Comparison of ENCODE assay signal across 1 cellular context in the genomic region with DNA sequence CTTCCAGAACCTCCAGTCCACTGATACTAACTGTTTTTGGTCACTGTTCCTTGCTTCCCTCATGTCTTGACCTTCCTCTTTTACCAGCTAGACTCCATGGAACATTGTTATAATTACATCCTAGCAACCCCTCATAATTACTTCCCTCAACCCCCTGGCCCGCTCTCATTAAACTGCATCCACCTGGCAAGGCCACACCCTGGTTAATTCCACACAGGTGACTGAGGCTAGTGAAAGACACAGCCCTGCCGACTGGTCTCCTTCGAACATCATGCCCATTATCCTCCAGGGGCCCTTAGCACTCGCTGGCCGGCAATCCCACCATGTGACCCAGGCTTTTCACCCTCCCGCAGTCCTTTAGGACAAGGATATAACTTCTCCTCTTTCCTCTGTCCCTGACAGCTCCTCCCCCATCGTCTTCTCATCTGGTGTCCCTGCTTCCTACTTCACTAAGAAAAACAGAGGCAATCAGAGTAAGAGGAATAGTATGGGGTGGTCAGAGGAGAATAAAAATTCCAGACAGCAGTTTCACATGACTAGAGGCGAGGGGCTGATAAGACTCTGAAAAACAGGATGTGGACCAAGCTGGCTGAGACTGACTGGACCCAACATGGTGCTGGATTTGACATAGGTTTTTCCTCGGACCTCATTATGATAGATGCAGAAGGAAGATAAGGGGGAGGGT.
TF ChIP-seq lines count a peak whose summit lies in the region.

No MANE protein-coding gene starts in this region.

TF ChIP-seq in GM23338, 12 proteins besides CTCF, POLR2A, EP300 and RAD21:
- no peak for TF ChIP-seq EZH2phosphoT487 (IDR thresholded peaks at IDR 0.05; ENCODE audit: unreplicated experiment)
- TF ChIP-seq, protein P1, sequence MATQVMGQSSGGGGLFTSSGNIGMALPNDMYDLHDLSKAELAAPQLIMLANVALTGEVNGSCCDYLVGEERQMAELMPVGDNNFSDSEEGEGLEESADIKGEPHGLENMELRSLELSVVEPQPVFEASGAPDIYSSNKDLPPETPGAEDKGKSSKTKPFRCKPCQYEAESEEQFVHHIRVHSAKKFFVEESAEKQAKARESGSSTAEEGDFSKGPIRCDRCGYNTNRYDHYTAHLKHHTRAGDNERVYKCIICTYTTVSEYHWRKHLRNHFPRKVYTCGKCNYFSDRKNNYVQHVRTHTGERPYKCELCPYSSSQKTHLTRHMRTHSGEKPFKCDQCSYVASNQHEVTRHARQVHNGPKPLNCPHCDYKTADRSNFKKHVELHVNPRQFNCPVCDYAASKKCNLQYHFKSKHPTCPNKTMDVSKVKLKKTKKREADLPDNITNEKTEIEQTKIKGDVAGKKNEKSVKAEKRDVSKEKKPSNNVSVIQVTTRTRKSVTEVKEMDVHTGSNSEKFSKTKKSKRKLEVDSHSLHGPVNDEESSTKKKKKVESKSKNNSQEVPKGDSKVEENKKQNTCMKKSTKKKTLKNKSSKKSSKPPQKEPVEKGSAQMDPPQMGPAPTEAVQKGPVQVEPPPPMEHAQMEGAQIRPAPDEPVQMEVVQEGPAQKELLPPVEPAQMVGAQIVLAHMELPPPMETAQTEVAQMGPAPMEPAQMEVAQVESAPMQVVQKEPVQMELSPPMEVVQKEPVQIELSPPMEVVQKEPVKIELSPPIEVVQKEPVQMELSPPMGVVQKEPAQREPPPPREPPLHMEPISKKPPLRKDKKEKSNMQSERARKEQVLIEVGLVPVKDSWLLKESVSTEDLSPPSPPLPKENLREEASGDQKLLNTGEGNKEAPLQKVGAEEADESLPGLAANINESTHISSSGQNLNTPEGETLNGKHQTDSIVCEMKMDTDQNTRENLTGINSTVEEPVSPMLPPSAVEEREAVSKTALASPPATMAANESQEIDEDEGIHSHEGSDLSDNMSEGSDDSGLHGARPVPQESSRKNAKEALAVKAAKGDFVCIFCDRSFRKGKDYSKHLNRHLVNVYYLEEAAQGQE (IDR thresholded peaks at IDR 0.05; ENCODE audit: unreplicated experiment): no peak
- no peak for TF ChIP-seq JUNB (IDR thresholded peaks at IDR 0.05; ENCODE audit: unreplicated experiment)
- TF ChIP-seq ZNF331 (CRISPR knock-in tag; IDR thresholded peaks at IDR 0.05; ENCODE audit: low read depth): no peak
- no peak for TF ChIP-seq STAT1 (IDR thresholded peaks at IDR 0.05; ENCODE audit: unreplicated experiment)
- no peak for TF ChIP-seq ZNF114 (CRISPR knock-in tag; IDR thresholded peaks at IDR 0.05)
- TF ChIP-seq, protein P2, sequence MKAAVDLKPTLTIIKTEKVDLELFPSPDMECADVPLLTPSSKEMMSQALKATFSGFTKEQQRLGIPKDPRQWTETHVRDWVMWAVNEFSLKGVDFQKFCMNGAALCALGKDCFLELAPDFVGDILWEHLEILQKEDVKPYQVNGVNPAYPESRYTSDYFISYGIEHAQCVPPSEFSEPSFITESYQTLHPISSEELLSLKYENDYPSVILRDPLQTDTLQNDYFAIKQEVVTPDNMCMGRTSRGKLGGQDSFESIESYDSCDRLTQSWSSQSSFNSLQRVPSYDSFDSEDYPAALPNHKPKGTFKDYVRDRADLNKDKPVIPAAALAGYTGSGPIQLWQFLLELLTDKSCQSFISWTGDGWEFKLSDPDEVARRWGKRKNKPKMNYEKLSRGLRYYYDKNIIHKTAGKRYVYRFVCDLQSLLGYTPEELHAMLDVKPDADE (IDR thresholded peaks at IDR 0.05): no peak
- TF ChIP-seq EZH2 (IDR thresholded peaks at IDR 0.05; ENCODE audit: low read depth, unreplicated experiment): no peak
- TF ChIP-seq, protein P3, sequence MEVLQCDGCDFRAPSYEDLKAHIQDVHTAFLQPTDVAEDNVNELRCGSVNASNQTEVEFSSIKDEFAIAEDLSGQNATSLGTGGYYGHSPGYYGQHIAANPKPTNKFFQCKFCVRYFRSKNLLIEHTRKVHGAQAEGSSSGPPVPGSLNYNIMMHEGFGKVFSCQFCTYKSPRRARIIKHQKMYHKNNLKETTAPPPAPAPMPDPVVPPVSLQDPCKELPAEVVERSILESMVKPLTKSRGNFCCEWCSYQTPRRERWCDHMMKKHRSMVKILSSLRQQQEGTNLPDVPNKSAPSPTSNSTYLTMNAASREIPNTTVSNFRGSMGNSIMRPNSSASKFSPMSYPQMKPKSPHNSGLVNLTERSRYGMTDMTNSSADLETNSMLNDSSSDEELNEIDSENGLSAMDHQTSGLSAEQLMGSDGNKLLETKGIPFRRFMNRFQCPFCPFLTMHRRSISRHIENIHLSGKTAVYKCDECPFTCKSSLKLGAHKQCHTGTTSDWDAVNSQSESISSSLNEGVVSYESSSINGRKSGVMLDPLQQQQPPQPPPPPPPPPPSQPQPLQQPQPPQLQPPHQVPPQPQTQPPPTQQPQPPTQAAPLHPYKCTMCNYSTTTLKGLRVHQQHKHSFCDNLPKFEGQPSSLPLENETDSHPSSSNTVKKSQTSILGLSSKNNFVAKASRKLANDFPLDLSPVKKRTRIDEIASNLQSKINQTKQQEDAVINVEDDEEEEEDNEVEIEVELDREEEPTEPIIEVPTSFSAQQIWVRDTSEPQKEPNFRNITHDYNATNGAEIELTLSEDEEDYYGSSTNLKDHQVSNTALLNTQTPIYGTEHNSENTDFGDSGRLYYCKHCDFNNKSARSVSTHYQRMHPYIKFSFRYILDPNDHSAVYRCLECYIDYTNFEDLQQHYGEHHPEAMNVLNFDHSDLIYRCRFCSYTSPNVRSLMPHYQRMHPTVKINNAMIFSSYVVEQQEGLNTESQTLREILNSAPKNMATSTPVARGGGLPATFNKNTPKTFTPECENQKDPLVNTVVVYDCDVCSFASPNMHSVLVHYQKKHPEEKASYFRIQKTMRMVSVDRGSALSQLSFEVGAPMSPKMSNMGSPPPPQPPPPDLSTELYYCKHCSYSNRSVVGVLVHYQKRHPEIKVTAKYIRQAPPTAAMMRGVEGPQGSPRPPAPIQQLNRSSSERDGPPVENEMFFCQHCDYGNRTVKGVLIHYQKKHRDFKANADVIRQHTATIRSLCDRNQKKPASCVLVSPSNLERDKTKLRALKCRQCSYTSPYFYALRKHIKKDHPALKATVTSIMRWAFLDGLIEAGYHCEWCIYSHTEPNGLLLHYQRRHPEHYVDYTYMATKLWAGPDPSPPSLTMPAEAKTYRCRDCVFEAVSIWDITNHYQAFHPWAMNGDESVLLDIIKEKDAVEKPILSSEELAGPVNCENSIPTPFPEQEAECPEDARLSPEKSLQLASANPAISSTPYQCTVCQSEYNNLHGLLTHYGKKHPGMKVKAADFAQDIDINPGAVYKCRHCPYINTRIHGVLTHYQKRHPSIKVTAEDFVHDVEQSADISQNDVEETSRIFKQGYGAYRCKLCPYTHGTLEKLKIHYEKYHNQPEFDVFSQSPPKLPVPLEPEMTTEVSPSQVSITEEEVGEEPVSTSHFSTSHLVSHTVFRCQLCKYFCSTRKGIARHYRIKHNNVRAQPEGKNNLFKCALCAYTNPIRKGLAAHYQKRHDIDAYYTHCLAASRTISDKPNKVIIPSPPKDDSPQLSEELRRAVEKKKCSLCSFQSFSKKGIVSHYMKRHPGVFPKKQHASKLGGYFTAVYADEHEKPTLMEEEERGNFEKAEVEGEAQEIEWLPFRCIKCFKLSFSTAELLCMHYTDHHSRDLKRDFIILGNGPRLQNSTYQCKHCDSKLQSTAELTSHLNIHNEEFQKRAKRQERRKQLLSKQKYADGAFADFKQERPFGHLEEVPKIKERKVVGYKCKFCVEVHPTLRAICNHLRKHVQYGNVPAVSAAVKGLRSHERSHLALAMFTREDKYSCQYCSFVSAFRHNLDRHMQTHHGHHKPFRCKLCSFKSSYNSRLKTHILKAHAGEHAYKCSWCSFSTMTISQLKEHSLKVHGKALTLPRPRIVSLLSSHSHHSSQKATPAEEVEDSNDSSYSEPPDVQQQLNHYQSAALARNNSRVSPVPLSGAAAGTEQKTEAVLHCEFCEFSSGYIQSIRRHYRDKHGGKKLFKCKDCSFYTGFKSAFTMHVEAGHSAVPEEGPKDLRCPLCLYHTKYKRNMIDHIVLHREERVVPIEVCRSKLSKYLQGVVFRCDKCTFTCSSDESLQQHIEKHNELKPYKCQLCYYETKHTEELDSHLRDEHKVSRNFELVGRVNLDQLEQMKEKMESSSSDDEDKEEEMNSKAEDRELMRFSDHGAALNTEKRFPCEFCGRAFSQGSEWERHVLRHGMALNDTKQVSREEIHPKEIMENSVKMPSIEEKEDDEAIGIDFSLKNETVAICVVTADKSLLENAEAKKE (CRISPR knock-in tag; IDR thresholded peaks at IDR 0.05): no peak
- no peak for TF ChIP-seq NANOG (IDR thresholded peaks at IDR 0.05; ENCODE audit: borderline replicate concordance)
- TF ChIP-seq POLR2AphosphoS5 (IDR thresholded peaks at IDR 0.05; ENCODE audit: low read depth): no peak
- no peak for TF ChIP-seq CREB1 (CRISPR knock-in tag; IDR thresholded peaks at IDR 0.05; ENCODE audit: low read depth)
